ENCODE assay signal across 8 cellular contexts in the genomic region with DNA sequence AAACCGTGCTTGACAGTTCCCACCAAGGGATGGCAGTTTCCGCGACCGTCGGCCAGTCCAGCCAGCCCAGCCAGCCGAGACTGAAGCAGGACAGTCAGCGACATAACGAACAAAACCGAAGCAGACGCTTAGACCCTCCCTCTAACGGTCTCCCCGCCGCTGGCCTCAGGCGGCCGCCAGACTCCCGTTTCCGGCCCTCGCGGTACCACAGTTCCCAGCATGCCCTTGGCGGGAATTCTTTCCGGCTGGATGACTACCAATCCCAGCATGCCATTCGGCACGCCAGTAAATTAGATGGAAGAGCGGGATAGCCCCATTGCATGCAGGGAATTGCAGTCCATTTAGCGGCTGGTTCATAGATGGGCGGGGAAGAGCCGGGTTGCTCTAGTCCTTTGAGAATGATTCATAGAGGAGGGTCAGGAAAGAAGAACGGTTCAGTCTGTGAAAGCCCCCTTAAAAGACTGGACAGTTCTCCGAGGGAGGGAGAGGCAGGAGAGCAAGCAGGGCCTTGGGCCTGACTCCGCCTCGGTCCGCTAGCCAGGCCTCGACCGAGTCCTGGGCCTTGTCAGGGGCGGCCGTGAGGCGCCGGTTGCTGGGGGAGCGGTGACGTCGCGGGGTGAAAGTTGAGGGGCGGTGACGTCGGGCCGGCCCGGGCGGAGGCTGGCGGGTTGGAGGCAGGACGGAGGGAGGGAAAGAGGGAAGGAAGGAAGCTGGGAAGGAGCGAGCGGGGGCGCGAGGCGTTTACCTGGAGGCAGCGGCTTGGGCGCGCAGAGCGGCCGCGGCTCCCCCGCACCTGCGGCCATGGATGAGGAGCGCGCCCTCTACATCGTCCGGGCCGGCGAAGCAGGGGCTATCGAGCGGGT. TPM values are rescaled to one million over a fixed set of nuclear protein-coding genes. Genes with fewer than 3 reads are reported as not detected.
DNase-seq lines count a peak whose midpoint lies in the region; ATAC-seq, FAIRE-seq and TF ChIP-seq lines count a peak whose summit lies in the region.

A gene with protein sequence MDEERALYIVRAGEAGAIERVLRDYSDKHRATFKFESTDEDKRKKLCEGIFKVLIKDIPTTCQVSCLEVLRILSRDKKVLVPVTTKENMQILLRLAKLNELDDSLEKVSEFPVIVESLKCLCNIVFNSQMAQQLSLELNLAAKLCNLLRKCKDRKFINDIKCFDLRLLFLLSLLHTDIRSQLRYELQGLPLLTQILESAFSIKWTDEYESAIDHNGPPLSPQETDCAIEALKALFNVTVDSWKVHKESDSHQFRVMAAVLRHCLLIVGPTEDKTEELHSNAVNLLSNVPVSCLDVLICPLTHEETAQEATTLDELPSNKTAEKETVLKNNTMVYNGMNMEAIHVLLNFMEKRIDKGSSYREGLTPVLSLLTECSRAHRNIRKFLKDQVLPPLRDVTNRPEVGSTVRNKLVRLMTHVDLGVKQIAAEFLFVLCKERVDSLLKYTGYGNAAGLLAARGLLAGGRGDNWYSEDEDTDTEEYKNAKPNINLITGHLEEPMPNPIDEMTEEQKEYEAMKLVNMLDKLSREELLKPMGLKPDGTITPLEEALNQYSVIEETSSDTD (plus strand): TSS at position 738 of the 863 bp plus-strand sequence. CDS start 64 bp downstream, at position 802.

- peak within 1 kb of the TSS; percentile 80 to 87 for H3K9ac ChIP-seq in kidney (ENCODE audit: low read length in 2 of 2)

- no peaks in the 10 kb centered on the region for H3K9me3 ChIP-seq in kidney (ENCODE audit: control insufficient read depth in 1 of 2, low read length in 2 of 2)

- H3K36me3 ChIP-seq in kidney (ENCODE audit: control insufficient read depth in 1 of 2, insufficient read depth in 2 of 2, low read length in 2 of 2) = no peaks in the 10 kb centered on the region

- peak; percentile 92 for ATAC-seq in GM19023 (IDR thresholded peaks at IDR 0.05; ENCODE audit: unreplicated experiment)
- peak; percentile 81 for ATAC-seq in HG03280 (IDR thresholded peaks at IDR 0.05; ENCODE audit: unreplicated experiment)

- peak within 1 kb of the TSS; percentile 96 to 97 for H3K27ac ChIP-seq in kidney (ENCODE audit: low read depth in 2 of 2, low read length in 2 of 2)

- H3K4me1 ChIP-seq in kidney (ENCODE audit: control insufficient read depth in 1 of 2, insufficient read depth in 1 of 2, low read depth in 1 of 2, low read length in 2 of 2) = peaks cover 5 to 9% of the 10 kb centered on the region in 2 donors

- H3K4me3 ChIP-seq in kidney (ENCODE audit: low read length in 2 of 2) = peak within 1 kb of the TSS; percentile 73 to 89

- intact Hi-C loops in kidney (cut with DNase I) = no loop called here

- DNase-seq in AG08396 (ENCODE audit: low spot score) = peak; percentile 97
- peak; percentile 93 to 98 for DNase-seq in NCI-H446 (lab: John Stamatoyannopoulos, UW)
- DNase-seq in activated CD4-positive, CD25-positive, alpha-beta regulatory T cell treated with anti-CD3 and anti-CD28 coated beads, Interleukin-2, amount 50 U/mL, for 72 hours = peak; percentile 81
- DNase-seq in cerebellum (ENCODE audit: low spot score) = peak; percentile 96
- DNase-seq in kidney = peak; percentile 98
- peak; percentile 90 for DNase-seq in stimulated activated CD4-positive, alpha-beta T cell treated with anti-CD3 and anti-CD28 coated beads, Interleukin-15, amount 100 ng/mL, for 24 hours

- peak; percentile 85 for FAIRE-seq in kidney (lab: Jason Lieb, UNC)

- no peak for TF ChIP-seq CTCF in kidney (IDR thresholded peaks at IDR 0.05; ENCODE audit: borderline replicate concordance, extremely low read depth, insufficient read depth)

RNA-seq across cellular contexts. Expression of the gene that starts here (rescaled TPM):
- total RNA-seq in cerebellum = 38.2 TPM
- 18.0 TPM for total RNA-seq in kidney
- 7.7 TPM for polyA plus RNA-seq in kidney (ENCODE audit: insufficient read depth, low read depth, low replicate concordance)

Comparison
In these comparisons a context has a peak if more than half of its experiments do, and no peak if none do; other contexts are left out.
1. Peak in every context shown above with its lines: DNase-seq, ATAC-seq, H3K4me3 ChIP-seq and H3K27ac ChIP-seq.